Comparison of ENCODE assay signal across 31 cellular contexts in the genomic region with DNA sequence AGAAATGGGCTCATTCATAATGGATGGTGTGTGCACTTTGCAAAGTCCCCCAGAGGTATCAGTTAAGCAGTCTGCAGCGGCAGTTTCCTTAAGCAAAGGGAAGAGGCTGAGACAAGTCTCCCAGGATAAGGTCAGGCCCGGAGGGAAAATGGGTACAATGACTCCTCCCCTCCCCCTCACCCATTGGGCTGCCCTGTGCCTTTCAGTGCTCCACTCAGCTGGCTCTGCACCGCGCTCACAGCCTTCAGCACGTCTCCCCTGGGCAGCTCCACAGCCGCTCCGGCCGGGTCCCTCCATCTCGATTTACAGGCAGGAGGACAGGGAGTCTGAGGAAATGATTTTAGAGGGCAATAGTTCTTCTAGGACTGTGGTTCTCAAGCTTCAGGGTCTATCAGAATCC.
"Had no signal": no experiment of that assay in that cellular context is flagged by ENCODE, and none has a peak within 500 bp of the region (broad histone marks: within the 10 kb centered on the region; RNA-seq: fewer than 3 reads in every experiment).

No MANE protein-coding gene starts in this region.

- H3K36me3 Mint-ChIP-seq: activated CD8-positive, alpha-beta memory T cell treated with anti-CD3 and anti-CD28 coated beads, Interleukin-2, amount 10 ng/mL, durations not matched to agents 7 days and 5 days; activated naive CD4-positive, alpha-beta T cell treated with anti-CD3 and anti-CD28 coated beads, Interleukin-2, amount 10 ng/mL, durations not matched to agents 7 days and 5 days; brain had no signal

- H3K9me3 Mint-ChIP-seq: activated CD4-positive, alpha-beta memory T cell treated with anti-CD3 and anti-CD28 coated beads, Interleukin-2, amount 10 ng/mL, durations not matched to agents 7 days and 5 days; activated naive CD4-positive, alpha-beta T cell treated with anti-CD3 and anti-CD28 coated beads, Interleukin-2, amount 10 ng/mL, durations not matched to agents 7 days and 5 days; T-helper 2 cell treated with Interferon-gamma antibody and Interleukin-4, amounts not matched to agents 5 μg/mL and 100 μg/mL, for 36 hours had no signal

- H3K9me3 ChIP-seq: SJCRH30 had no signal

- H3K36me3 ChIP-seq: SJCRH30 had no signal

- DNase-seq: activated CD4-positive, alpha-beta memory T cell treated with anti-CD3 and anti-CD28 coated beads, Interleukin-2, amount 10 ng/mL, durations not matched to agents 7 days and 5 days; activated CD4-positive, alpha-beta T cell treated with anti-CD3 and anti-CD28 coated beads for 1 hour; activated CD4-positive, alpha-beta T cell treated with anti-CD3 and anti-CD28 coated beads for 48 hours; activated CD4-positive, CD25-positive, alpha-beta regulatory T cell; activated CD8-positive, alpha-beta memory T cell treated with anti-CD3 and anti-CD28 coated beads for 24 hours; activated CD8-positive, alpha-beta memory T cell treated with anti-CD3 and anti-CD28 coated beads, Interleukin-2, amount 10 ng/mL, durations not matched to agents 7 days and 5 days; activated CD8-positive, alpha-beta memory T cell treated with anti-CD3 and anti-CD28 coated beads, Interleukin-2, amount 50 U/mL, for 48 hours; activated effector memory CD4-positive, alpha-beta T cell treated with Interleukin-2 at 50 U/mL for 16 hours; activated naive CD4-positive, alpha-beta T cell treated with anti-CD3 and anti-CD28 coated beads, Interleukin-2, amount 10 ng/mL, durations not matched to agents 7 days and 5 days; activated naive CD8-positive, alpha-beta T cell treated with anti-CD3 and anti-CD28 coated beads, Interleukin-2, amount 50 U/mL, for 24 hours; activated T-cell treated with anti-CD3 and anti-CD28 coated beads, Interleukin-2, amount 50 U/mL, for 48 hours; anterior cingulate cortex; caudate nucleus; cerebellar nuclear complex; NCI-H1092 treated with DMSO at 0.1 percent for 48 hours; NCI-H1417; NCI-H146; NCI-H187; NCI-H2029 treated with DMSO at 0.1 percent for 48 hours; NCI-H2107; NCI-H2171; NCI-H510A; NCI-H748 treated with DMSO at 0.1 percent for 48 hours; SHP77; SJCRH30 had no signal

- H3K4me1 Mint-ChIP-seq: activated CD4-positive, alpha-beta memory T cell treated with anti-CD3 and anti-CD28 coated beads, Interleukin-2, amount 10 ng/mL, durations not matched to agents 7 days and 5 days; activated naive CD8-positive, alpha-beta T cell treated with anti-CD3 and anti-CD28 coated beads, Interleukin-2, amount 50 U/mL, for 24 hours had no signal

- H3K27me3 ChIP-seq: SJCRH30 had no signal

- H3K27ac Mint-ChIP-seq: activated CD4-positive, alpha-beta memory T cell treated with anti-CD3 and anti-CD28 coated beads, Interleukin-2, amount 10 ng/mL, durations not matched to agents 7 days and 5 days; activated CD8-positive, alpha-beta memory T cell treated with anti-CD3 and anti-CD28 coated beads, Interleukin-2, amount 10 ng/mL, durations not matched to agents 7 days and 5 days; activated naive CD4-positive, alpha-beta T cell treated with anti-CD3 and anti-CD28 coated beads, Interleukin-2, amount 10 ng/mL, durations not matched to agents 7 days and 5 days; activated naive CD8-positive, alpha-beta T cell; activated naive CD8-positive, alpha-beta T cell treated with anti-CD3 and anti-CD28 coated beads, Interleukin-2, amount 50 U/mL, for 24 hours; brain; T-helper 1 cell treated with Interleukin-12 subunit alpha and Interleukin-12 subunit beta and Interleukin-4 antibody, amounts not matched to agents 30 μg/mL and 1 μg/mL, for 36 hours; T-helper 2 cell treated with Interferon-gamma antibody and Interleukin-4, amounts not matched to agents 5 μg/mL and 100 μg/mL, for 36 hours had no signal

- H3K4me3 Mint-ChIP-seq: activated CD4-positive, alpha-beta memory T cell treated with anti-CD3 and anti-CD28 coated beads, Interleukin-2, amount 10 ng/mL, durations not matched to agents 7 days and 5 days; activated CD8-positive, alpha-beta memory T cell treated with anti-CD3 and anti-CD28 coated beads, Interleukin-2, amount 10 ng/mL, durations not matched to agents 7 days and 5 days; activated naive CD4-positive, alpha-beta T cell treated with anti-CD3 and anti-CD28 coated beads, Interleukin-2, amount 10 ng/mL, durations not matched to agents 7 days and 5 days; activated naive CD8-positive, alpha-beta T cell; activated naive CD8-positive, alpha-beta T cell treated with anti-CD3 and anti-CD28 coated beads, Interleukin-2, amount 50 U/mL, for 24 hours; brain; T-helper 1 cell treated with Interleukin-12 subunit alpha and Interleukin-12 subunit beta and Interleukin-4 antibody, amounts not matched to agents 30 μg/mL and 1 μg/mL, for 36 hours; T-helper 2 cell treated with Interferon-gamma antibody and Interleukin-4, amounts not matched to agents 5 μg/mL and 100 μg/mL, for 36 hours had no signal

- H3K27ac ChIP-seq: SJCRH30, SK-N-MC, VCaP had no signal

- H3K4me3 ChIP-seq: SJCRH30, SK-N-MC had no signal
